8 cellular contexts compared by ENCODE assay signal in the genomic region with DNA sequence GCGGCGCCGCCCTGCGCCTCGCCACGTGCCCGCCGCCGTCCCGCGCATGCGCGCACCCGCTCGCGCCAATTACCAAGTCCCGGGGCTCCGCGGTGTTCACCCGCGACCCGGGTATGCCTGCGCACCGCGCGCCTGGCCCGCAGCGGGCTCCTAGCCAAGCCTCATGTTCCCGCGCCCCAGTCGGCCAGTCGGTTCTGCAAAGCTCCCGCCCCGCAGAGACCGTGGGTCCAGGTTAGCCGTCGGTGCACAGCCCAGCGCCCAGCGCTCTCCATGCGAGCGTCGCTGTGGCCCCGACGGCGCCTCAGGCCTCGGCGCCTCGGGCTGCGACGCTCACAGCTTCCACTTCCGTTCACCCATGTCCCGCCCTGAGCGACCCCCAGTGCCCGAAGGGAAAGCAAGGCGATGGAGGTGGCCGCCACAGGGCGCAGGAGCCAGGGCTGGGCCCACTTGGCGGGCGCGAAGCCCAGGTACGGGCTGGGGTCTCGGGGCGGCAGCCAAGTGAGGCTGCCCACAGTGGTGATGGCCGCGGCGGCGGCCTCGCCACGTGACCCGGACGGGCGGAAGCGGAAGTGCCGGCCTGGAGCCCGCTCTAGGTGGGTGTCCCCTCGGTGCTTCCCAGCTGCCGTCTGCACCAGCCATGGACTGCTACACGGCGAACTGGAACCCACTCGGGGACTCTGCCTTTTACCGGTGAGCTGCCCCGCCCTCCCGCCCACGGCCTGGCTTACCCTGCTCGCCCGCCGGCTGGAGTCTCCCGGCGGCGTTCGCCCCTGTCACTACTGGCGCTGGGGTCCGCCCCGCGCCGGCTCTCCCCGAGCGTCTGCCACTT. TPM values are rescaled to one million over a fixed set of nuclear protein-coding genes. Genes with fewer than 3 reads are reported as not detected.
DNase-seq lines count a peak whose midpoint lies in the region; ATAC-seq and TF ChIP-seq lines count a peak whose summit lies in the region.

A gene with protein sequence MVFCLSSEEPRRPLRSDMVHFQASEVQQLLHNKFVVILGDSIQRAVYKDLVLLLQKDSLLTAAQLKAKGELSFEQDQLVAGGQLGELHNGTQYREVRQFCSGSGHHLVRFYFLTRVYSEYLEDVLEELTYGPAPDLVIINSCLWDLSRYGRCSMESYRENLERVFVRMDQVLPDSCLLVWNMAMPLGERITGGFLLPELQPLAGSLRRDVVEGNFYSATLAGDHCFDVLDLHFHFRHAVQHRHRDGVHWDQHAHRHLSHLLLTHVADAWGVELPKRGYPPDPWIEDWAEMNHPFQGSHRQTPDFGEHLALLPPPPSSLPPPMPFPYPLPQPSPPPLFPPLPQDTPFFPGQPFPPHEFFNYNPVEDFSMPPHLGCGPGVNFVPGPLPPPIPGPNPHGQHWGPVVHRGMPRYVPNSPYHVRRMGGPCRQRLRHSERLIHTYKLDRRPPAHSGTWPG (minus strand): TSS at position 518 of the 829 bp plus-strand sequence. CDS start 743 bp downstream, outside the sequence.
A gene (plus strand): TSS at position 608 of the 829 bp plus-strand sequence. CDS start 30 bp downstream, at position 638.

- in situ Hi-C loops in KBM-7 (cut with MboI; ENCODE audit: low pct_unique_long_range_greater_than_20kb, low sequenced_read_pairs), result no loop called here

- H3K4me1 Mint-ChIP-seq in activated T-helper 2 cell treated with anti-CD3 and anti-CD28 coated beads, Interferon-gamma antibody, Interleukin-2, Interleukin-4, amounts not matched to agents 10 μg/mL and 5 μg/mL and 100 μg/mL, durations not matched to agents 14 hours and 24 hours and 36 hours (ENCODE audit: low read depth), result peaks cover 19% of the 10 kb centered on the region
- H3K4me1 Mint-ChIP-seq in nephron progenitor cell, result peaks cover 14% of the 10 kb centered on the region
- peaks cover 40% of the 10 kb centered on the region for H3K4me1 Mint-ChIP-seq in stimulated activated naive CD8-positive, alpha-beta T cell treated with anti-CD3 and anti-CD28 coated beads, Interleukin-15, amount 100 ng/mL, for 72 hours

- H3K9me3 Mint-ChIP-seq in activated T-helper 2 cell treated with anti-CD3 and anti-CD28 coated beads, Interferon-gamma antibody, Interleukin-2, Interleukin-4, amounts not matched to agents 10 μg/mL and 5 μg/mL and 100 μg/mL, durations not matched to agents 14 hours and 24 hours and 36 hours, result peaks cover 3% of the 10 kb centered on the region
- H3K9me3 Mint-ChIP-seq in nephron progenitor cell, result no peaks in the 10 kb centered on the region
- no peaks in the 10 kb centered on the region for H3K9me3 Mint-ChIP-seq in stimulated activated naive CD8-positive, alpha-beta T cell treated with anti-CD3 and anti-CD28 coated beads, Interleukin-15, amount 100 ng/mL, for 72 hours

- H3K36me3 ChIP-seq in RWPE2 (ENCODE audit: low read depth), result peaks cover 10% of the 10 kb centered on the region

- H3K9me3 ChIP-seq in RWPE2 (ENCODE audit: severe bottlenecking), result no peaks in the 10 kb centered on the region

- H3K27ac Mint-ChIP-seq in activated T-helper 2 cell treated with anti-CD3 and anti-CD28 coated beads, Interferon-gamma antibody, Interleukin-2, Interleukin-4, amounts not matched to agents 10 μg/mL and 5 μg/mL and 100 μg/mL, durations not matched to agents 14 hours and 24 hours and 36 hours, result peak within 1 kb of the TSS; percentile 89
- no peak within 1 kb of the TSS for H3K27ac Mint-ChIP-seq in nephron progenitor cell
- peak within 1 kb of the TSS; percentile 96 to 97 for H3K27ac Mint-ChIP-seq in stimulated activated naive CD8-positive, alpha-beta T cell treated with anti-CD3 and anti-CD28 coated beads, Interleukin-15, amount 100 ng/mL, for 72 hours

- TF ChIP-seq CTCF in RWPE2 (IDR thresholded peaks at IDR 0.05; ENCODE audit: poor library complexity, severe bottlenecking) (no peak), fibroblast of the aortic adventitia (IDR thresholded peaks at IDR 0.05; ENCODE audit: insufficient read depth, low read length) (no peak), nephron progenitor cell (IDR thresholded peaks at IDR 0.05) (no peak)

- ATAC-seq in GM21717 (IDR thresholded peaks at IDR 0.05; ENCODE audit: unreplicated experiment), result peak; percentile 93
- peak; percentile 99 for ATAC-seq in RWPE2 (ENCODE audit: low read depth)
- peak; percentile 99 for ATAC-seq in stimulated activated naive CD8-positive, alpha-beta T cell treated with anti-CD3 and anti-CD28 coated beads, Interleukin-15, amount 100 ng/mL, for 72 hours

- no peaks in the 10 kb centered on the region for H3K27me3 ChIP-seq in RWPE2 (ENCODE audit: insufficient read depth, poor library complexity, severe bottlenecking)

- DNase-seq in DMS79 (lab: John Stamatoyannopoulos, UW), result peak; percentile 61
- DNase-seq in KBM-7, result peak; percentile 85
- no peak for DNase-seq in RWPE2 (ENCODE audit: low spot score)
- peak; percentile 85 for DNase-seq in activated T-helper 2 cell treated with anti-CD3 and anti-CD28 coated beads, Interferon-gamma antibody, Interleukin-2, Interleukin-4, amounts not matched to agents 10 μg/mL and 5 μg/mL and 100 μg/mL, durations not matched to agents 14 hours and 24 hours and 36 hours (ENCODE audit: low spot score)
- DNase-seq in fibroblast of the aortic adventitia (ENCODE audit: low read depth), result peak; percentile 83
- DNase-seq in nephron progenitor cell, result peak; percentile 84
- DNase-seq in stimulated activated naive CD8-positive, alpha-beta T cell treated with anti-CD3 and anti-CD28 coated beads, Interleukin-15, amount 100 ng/mL, for 72 hours, result peak; percentile 90 to 92

- intact Hi-C loops in activated T-helper 2 cell treated with anti-CD3 and anti-CD28 coated beads, Interferon-gamma antibody, Interleukin-2, Interleukin-4, amounts not matched to agents 10 μg/mL and 5 μg/mL and 100 μg/mL, durations not matched to agents 14 hours and 24 hours and 36 hours (cut with micrococcal nuclease), result loop anchor here (1.0 kb wide), 1 partner anchor 33 kb away; a partner anchor contains a TSS

- no peaks in the 10 kb centered on the region for H3K27me3 Mint-ChIP-seq in activated T-helper 2 cell treated with anti-CD3 and anti-CD28 coated beads, Interferon-gamma antibody, Interleukin-2, Interleukin-4, amounts not matched to agents 10 μg/mL and 5 μg/mL and 100 μg/mL, durations not matched to agents 14 hours and 24 hours and 36 hours (ENCODE audit: low read depth)
- H3K27me3 Mint-ChIP-seq in nephron progenitor cell (ENCODE audit: low read depth, poor library complexity), result peaks cover 6% of the 10 kb centered on the region
- H3K27me3 Mint-ChIP-seq in stimulated activated naive CD8-positive, alpha-beta T cell treated with anti-CD3 and anti-CD28 coated beads, Interleukin-15, amount 100 ng/mL, for 72 hours, result no peaks in the 10 kb centered on the region

- peaks cover 4% of the 10 kb centered on the region for H3K4me1 ChIP-seq in RWPE2 (ENCODE audit: insufficient read depth, poor library complexity, severe bottlenecking)

- peak within 1 kb of the TSS; percentile 38 for H3K27ac ChIP-seq in RWPE2 (ENCODE audit: poor library complexity, severe bottlenecking)

- peak within 1 kb of the TSS; percentile 87 for H3K4me3 Mint-ChIP-seq in activated T-helper 2 cell treated with anti-CD3 and anti-CD28 coated beads, Interferon-gamma antibody, Interleukin-2, Interleukin-4, amounts not matched to agents 10 μg/mL and 5 μg/mL and 100 μg/mL, durations not matched to agents 14 hours and 24 hours and 36 hours (ENCODE audit: low read depth)
- peak within 1 kb of the TSS; percentile 91 for H3K4me3 Mint-ChIP-seq in nephron progenitor cell
- H3K4me3 Mint-ChIP-seq in stimulated activated naive CD8-positive, alpha-beta T cell treated with anti-CD3 and anti-CD28 coated beads, Interleukin-15, amount 100 ng/mL, for 72 hours, result peak within 1 kb of the TSS; percentile 87 to 92

- H3K36me3 Mint-ChIP-seq in activated T-helper 2 cell treated with anti-CD3 and anti-CD28 coated beads, Interferon-gamma antibody, Interleukin-2, Interleukin-4, amounts not matched to agents 10 μg/mL and 5 μg/mL and 100 μg/mL, durations not matched to agents 14 hours and 24 hours and 36 hours (ENCODE audit: low read depth), result peaks cover 22% of the 10 kb centered on the region
- H3K36me3 Mint-ChIP-seq in nephron progenitor cell (ENCODE audit: low read depth), result peaks cover 31% of the 10 kb centered on the region

- H3K4me3 ChIP-seq in RWPE2 (ENCODE audit: severe bottlenecking) (peak within 1 kb of the TSS; percentile 70), fibroblast of the aortic adventitia (ENCODE audit: low read depth, low read length) (peak within 1 kb of the TSS; percentile 88)

RNA-seq across cellular contexts. Expression of the first gene that starts in this region (rescaled TPM):
- 29.2 and 35.2 TPM in 2 replicates for total RNA-seq in activated T-helper 2 cell treated with anti-CD3 and anti-CD28 coated beads, Interferon-gamma antibody, Interleukin-2, Interleukin-4, amounts not matched to agents 10 μg/mL and 5 μg/mL and 100 μg/mL, durations not matched to agents 14 hours and 24 hours and 36 hours
- total RNA-seq in fibroblast of the aortic adventitia (ENCODE audit: low replicate concordance), result 21.1 and 31.0 TPM in 2 replicates

RNA-seq across cellular contexts. Expression of the second gene that starts in this region (rescaled TPM):
- total RNA-seq in activated T-helper 2 cell treated with anti-CD3 and anti-CD28 coated beads, Interferon-gamma antibody, Interleukin-2, Interleukin-4, amounts not matched to agents 10 μg/mL and 5 μg/mL and 100 μg/mL, durations not matched to agents 14 hours and 24 hours and 36 hours, result 47.4 and 50.1 TPM in 2 replicates
- 31.6 and 32.0 TPM in 2 replicates for total RNA-seq in fibroblast of the aortic adventitia (ENCODE audit: low replicate concordance)
